In genomic region chr17:82734987-82735866, GRCh38 we compare ENCODE assay signal across 8 cellular contexts. TPM values are rescaled to one million over a fixed set of nuclear protein-coding genes. Genes with fewer than 3 reads are reported as not detected.
DNase-seq lines count a peak whose midpoint lies in the region; ATAC-seq and TF ChIP-seq lines count a peak whose summit lies in the region.

TSS of gene FN3K (plus strand) at chr17:82735615. CDS start at chr17:82735637, 22 bp downstream.

- no peaks in the 10 kb centered on the region for H3K9me2 ChIP-seq in SK-N-SH

- ATAC-seq in HG02852 (IDR thresholded peaks at IDR 0.05; ENCODE audit: unreplicated experiment) = no peak

- 15% methylated on average over 48 of the region's 101 CpGs for WGBS in SK-N-SH (ENCODE audit: low lambda C conversion rate)

- DNase-seq in AG08395 (ENCODE audit: low spot score) (peak; percentile 66), SK-N-SH (peak; percentile 97), caudate nucleus (lab: John Stamatoyannopoulos, UW) (peak in 57 of 61 donors; percentile 26 to 87 (median 74)), iPS-NIHi11 (ENCODE audit: low spot score) (peak; percentile 94), retinal pigment epithelial cell (ENCODE audit: low read depth) (peak; percentile 75), GM10248 (ENCODE audit: extremely low spot score) (no peak)

- H3K9ac ChIP-seq in SK-N-SH = peak within 1 kb of the TSS; percentile 70

- no peaks in the 10 kb centered on the region for H3F3A ChIP-seq in SK-N-SH (replicated peaks; ENCODE audit: insufficient read depth)

- H3K27me3 ChIP-seq in SK-N-SH (ENCODE audit: insufficient read depth) = no peaks in the 10 kb centered on the region

- H3K4me2 ChIP-seq in SK-N-SH = peak within 1 kb of the TSS; percentile 86

- TF ChIP-seq EP300 in SK-N-SH (IDR thresholded peaks at IDR 0.05; ENCODE audit: borderline replicate concordance in 1 of 2, low read depth in 1 of 2, low read length in 1 of 2) = no peak

- H2AFZ ChIP-seq in SK-N-SH (ENCODE audit: low read depth) = peak within 1 kb of the TSS; percentile 80; the same call in 1 of the 2 replicates

- H4K20me1 ChIP-seq in SK-N-SH (ENCODE audit: insufficient read depth) = no peaks in the 10 kb centered on the region

- H3K9me3 ChIP-seq in HEK293 (ENCODE audit: control insufficient read depth, insufficient read depth, low read depth, low read length) = no peaks in the 10 kb centered on the region
- H3K9me3 ChIP-seq in SK-N-SH = peaks cover 8% of the 10 kb centered on the region; the same call in 1 of the 2 replicates

- H3K27ac ChIP-seq in HEK293 (ENCODE audit: extremely low read depth, low read depth, low read length) = no peak within 1 kb of the TSS
- peak within 1 kb of the TSS in 1 of 2 experiments; percentile 67; a peak in 2 of 4 replicates for H3K27ac ChIP-seq in SK-N-SH (ENCODE audit: low read depth in 2 of 2, low read length in 1 of 2)
- H3K27ac ChIP-seq in caudate nucleus (ENCODE audit: low read depth, low read length) = peak within 1 kb of the TSS; percentile 94

- H3K4me1 ChIP-seq in HEK293 (ENCODE audit: control insufficient read depth, insufficient read depth, low read length) (no peaks in the 10 kb centered on the region), SK-N-SH (ENCODE audit: control insufficient read depth in 1 of 2, insufficient read depth in 2 of 2, low read depth in 1 of 2, low read length in 1 of 2) (peaks cover 0 to 3% of the 10 kb centered on the region in 2 experiments; a peak in 1 of 4 replicates)

- no peaks in the 10 kb centered on the region for H3K79me2 ChIP-seq in SK-N-SH (ENCODE audit: insufficient read depth)

- TF ChIP-seq CTCF in HEK293 (tag by site-specific recombination; IDR thresholded peaks at IDR 0.05) (no peak), SK-N-SH (IDR thresholded peaks at IDR 0.05) (no peak), retinal pigment epithelial cell (conservative IDR thresholded peaks at IDR 0.05; ENCODE audit: low read depth, low read length) (no peak), GM10248 (IDR thresholded peaks at IDR 0.05; ENCODE audit: control extremely low read depth, extremely low read depth, low read depth, missing control alignments) (no peak)

- CTCF ChIA-PET in HEK293 (lab: Yijun Ruan, JAX) = no interaction called here
- CTCF ChIA-PET in SK-N-SH (lab: Yijun Ruan, JAX) = interaction anchor here (1.6 kb wide), 1 partner anchor 66 kb away, joined by 3 read pairs; no protein-coding TSS in a partner anchor
- CTCF ChIA-PET in GM10248 (lab: Yijun Ruan, JAX) = interaction anchor here (1.5 kb wide), 1 partner anchor 72 kb away, joined by 3 read pairs; no protein-coding TSS in a partner anchor

- H3K4me3 ChIP-seq in HEK293 (ENCODE audit: low read depth, low read length) = peak within 1 kb of the TSS; percentile 31
- peak within 1 kb of the TSS; percentile 54 to 69 for H3K4me3 ChIP-seq in SK-N-SH (ENCODE audit: low read depth in 2 of 2, low read length in 1 of 2)
- peak within 1 kb of the TSS; percentile 64 for H3K4me3 ChIP-seq in retinal pigment epithelial cell (ENCODE audit: low read length)

- POLR2A ChIA-PET in HEK293 (lab: Yijun Ruan, JAX) (no interaction called here), SK-N-SH (lab: Yijun Ruan, JAX) (interaction anchor here (1.6 kb wide), 1 partner anchor 18 kb away, joined by 4 read pairs; the partner anchor contains the start of gene FN3KRP), GM10248 (lab: Yijun Ruan, JAX) (no interaction called here)

- peaks cover 7 to 40% of the 10 kb centered on the region in 2 experiments; a peak in 2 of 3 replicates for H3K36me3 ChIP-seq in HEK293 (ENCODE audit: control insufficient read depth in 2 of 2, insufficient read depth in 1 of 2, low read length in 2 of 2)
- peaks cover 2 to 34% of the 10 kb centered on the region in 2 experiments for H3K36me3 ChIP-seq in SK-N-SH (replicated peaks in 1 of 2; ENCODE audit: control insufficient read depth in 1 of 2, insufficient read depth in 2 of 2, low read length in 1 of 2)

- TF ChIP-seq RAD21 in SK-N-SH (IDR thresholded peaks at IDR 0.05; ENCODE audit: low read length) = no peak

TF ChIP-seq in HEK293, 187 proteins besides CTCF, POLR2A, EP300 and RAD21 (continues in another document):
- no peak for TF ChIP-seq GLIS2 (tag by site-specific recombination; IDR thresholded peaks at IDR 0.05)
- TF ChIP-seq ZNF658 (tag by site-specific recombination; IDR thresholded peaks at IDR 0.05) = no peak
- no peak for TF ChIP-seq ZNF324 (tag by site-specific recombination; IDR thresholded peaks at IDR 0.05)
- TF ChIP-seq ZNF791 (tag by site-specific recombination; IDR thresholded peaks at IDR 0.05) = no peak
- no peak for TF ChIP-seq INSM2 (tag by site-specific recombination; IDR thresholded peaks at IDR 0.05)
- no peak for TF ChIP-seq HOXA7 (CRISPR knock-in tag; IDR thresholded peaks at IDR 0.05; ENCODE audit: borderline replicate concordance)

TF ChIP-seq in SK-N-SH, 30 proteins besides CTCF, POLR2A, EP300 and RAD21:
- TF ChIP-seq MAX (IDR thresholded peaks at IDR 0.05; ENCODE audit: low read depth) = peak; percentile 68
- peak; percentile 43; the same call in 1 of the 2 replicates for TF ChIP-seq POLR2AphosphoS5 (IDR thresholded peaks at IDR 0.05; ENCODE audit: low read depth, low read length)
- no peak for TF ChIP-seq JUND (IDR thresholded peaks at IDR 0.05)
- no peak for TF ChIP-seq ZBTB33 (IDR thresholded peaks at IDR 0.05; ENCODE audit: borderline replicate concordance, low read depth)
- TF ChIP-seq NFIC (IDR thresholded peaks at IDR 0.05; ENCODE audit: borderline replicate concordance) = no peak
- 0 out of 2 replicates have a peak, but pooled peaks have one; percentile 17 for TF ChIP-seq TAF1 (IDR thresholded peaks at IDR 0.05; ENCODE audit: borderline replicate concordance, low read depth, low read length)
- peak; percentile 41 for TF ChIP-seq NRF1 (IDR thresholded peaks at IDR 0.05; ENCODE audit: low read depth, low read length)
- TF ChIP-seq SMC3 (IDR thresholded peaks at IDR 0.05; ENCODE audit: low read depth, low read length) = no peak
- TF ChIP-seq FOXJ3 (CRISPR knock-in tag; IDR thresholded peaks at IDR 0.05) = no peak
- TF ChIP-seq MXI1 (IDR thresholded peaks at IDR 0.05; ENCODE audit: low read depth, low read length) = peak; percentile 76; the same call in 1 of the 2 replicates

RNA-seq across cellular contexts. Expression of gene FN3K, which starts in this region (rescaled TPM):
- 4.3 and 9.9 TPM in 2 replicates for polyA plus RNA-seq in SK-N-SH (2012; rRNA removed)
- 6.7 and 9.8 TPM in 2 replicates for polyA plus RNA-seq in SK-N-SH (2012; cell fraction: cytosol; rRNA removed)
- polyA plus RNA-seq in SK-N-SH (2012; cell fraction: nucleus; rRNA removed) = 23.0 and 32.8 TPM in 2 replicates
